ENCODE assay signal across 16 cellular contexts in genomic region chr10:91381562-91381923, GRCh38. TPM values are rescaled to one million over a fixed set of nuclear protein-coding genes. Genes with fewer than 3 reads are reported as not detected.
DNase-seq lines count a peak whose midpoint lies in the region; TF ChIP-seq lines count a peak whose summit lies in the region.
"Had no signal": no experiment of that assay in that cellular context is flagged by ENCODE, and none has a peak within 500 bp of the region (broad histone marks: within the 10 kb centered on the region; RNA-seq: fewer than 3 reads in every experiment).

No MANE protein-coding gene starts in this region.

- H3K27ac Mint-ChIP-seq in MCF 10A (ENCODE audit: low read depth, unreplicated experiment) (no peak overlapping the region), nephron progenitor cell (peak overlapping the region; percentile 94), type B pancreatic cell (peak overlapping the region; percentile 72)
- H3K27ac Mint-ChIP-seq: CD8-positive, alpha-beta T cell; immature natural killer cell had no signal

- TF ChIP-seq POLR2A in breast epithelium (IDR thresholded peaks at IDR 0.05), result no peak
- no peak for TF ChIP-seq POLR2A in transverse colon (IDR thresholded peaks at IDR 0.05)

- H3K27me3 Mint-ChIP-seq in MCF 10A (ENCODE audit: insufficient read depth, unreplicated experiment) (peaks cover 18% of the 10 kb centered on the region), nephron progenitor cell (ENCODE audit: low read depth, poor library complexity) (peaks cover under 1% of the 10 kb centered on the region), type B pancreatic cell (peaks cover 25% of the 10 kb centered on the region)

- in situ Hi-C loops in transverse colon (cut with MboI; ENCODE audit: low pct_ligation_motif_present in 1 of 4, low pct_unique_long_range_greater_than_20kb in 1 of 4, low sequenced_read_pairs in 3 of 4), result loop anchor here (25.0 kb wide), 2 partner anchors 256 to 531 kb away; partner anchors contain the start of genes BTAF1 (in 4 of the 4), FGFBP3 (in 4 of the 4) and PPP1R3C (in 1 of the 4)

- H3K36me3 Mint-ChIP-seq in MCF 10A (ENCODE audit: insufficient read depth, unreplicated experiment), result peaks cover 2% of the 10 kb centered on the region
- H3K36me3 Mint-ChIP-seq in nephron progenitor cell (ENCODE audit: low read depth), result no peaks in the 10 kb centered on the region
- H3K36me3 Mint-ChIP-seq in type B pancreatic cell, result no peaks in the 10 kb centered on the region
- H3K36me3 Mint-ChIP-seq: CD8-positive, alpha-beta T cell; immature natural killer cell had no signal

- H3K4me3 Mint-ChIP-seq in MCF 10A (ENCODE audit: unreplicated experiment), result no peak overlapping the region
- H3K4me3 Mint-ChIP-seq in nephron progenitor cell, result no peak overlapping the region
- H3K4me3 Mint-ChIP-seq in type B pancreatic cell, result peak overlapping the region; percentile 67
- H3K4me3 Mint-ChIP-seq: CD8-positive, alpha-beta T cell; immature natural killer cell had no signal

- intact Hi-C loops in breast epithelium (cut with DNase I; ENCODE audit: low total_unique reads), result no loop called here
- intact Hi-C loops in MCF 10A (cut with micrococcal nuclease), result no loop called here
- intact Hi-C loops in transverse colon (cut with DNase I; ENCODE audit: low total_unique reads), result loop anchor here (10.0 kb wide), 2 partner anchors 87 to 253 kb away; partner anchors contain the start of gene PPP1R3C

- WGBS in transverse colon (ENCODE audit: low coverage in 1 of 2), 2 donors, result 71 to 80% methylated on average over 1 to 5 of the region's 5 CpGs

- H3K4me1 Mint-ChIP-seq in MCF 10A (ENCODE audit: insufficient read depth, unreplicated experiment) (no peaks in the 10 kb centered on the region), nephron progenitor cell (peaks cover 23% of the 10 kb centered on the region), type B pancreatic cell (ENCODE audit: unreplicated experiment) (peaks cover 18% of the 10 kb centered on the region)

- POLR2A ChIA-PET in MCF 10A (lab: Yijun Ruan, JAX), result interaction anchor here (0.6 to 1.1 kb wide), 2 partner anchors 25 to 31 kb away, joined by 3 read pairs; no protein-coding TSS in a partner anchor

- BruUV-seq in MCF 10A (replicated peaks; lab: Mats Ljungman, UMichigan), result no TSS peak

- H3K4me1 ChIP-seq in breast epithelium (no peaks in the 10 kb centered on the region), transverse colon (no peaks in the 10 kb centered on the region)

- H3K9me3 Mint-ChIP-seq in MCF 10A (ENCODE audit: unreplicated experiment) (no peaks in the 10 kb centered on the region), nephron progenitor cell (peaks cover 29% of the 10 kb centered on the region), type B pancreatic cell (peaks cover 15% of the 10 kb centered on the region)

- no peak for TF ChIP-seq EP300 in transverse colon (IDR thresholded peaks at IDR 0.05; ENCODE audit: low read depth)

- DNase-seq in breast epithelium (ENCODE audit: low spot score in 2 of 2) (peak in 1 of 2 donors; percentile 20), MCF 10A (ENCODE audit: unreplicated experiment) (no peak), foreskin fibroblast (peak; percentile 10 to 45), nephron progenitor cell (peak; percentile 4), type B pancreatic cell (ENCODE audit: extremely low spot score, unreplicated experiment) (no peak), transverse colon (no peak), NCI-H2227 treated with DMSO at 0.1 percent for 48 hours (lab: John Stamatoyannopoulos, UW) (no peak), occipital lobe (lab: John Stamatoyannopoulos, UW) (no peak)
- DNase-seq: activated naive CD4-positive, alpha-beta T cell treated with Interleukin-2 at 50 U/mL for 16 hours; CD8-positive, alpha-beta T cell; foreskin keratinocyte; GF-D8; immature natural killer cell; Kasumi-1; stimulated activated CD4-positive, alpha-beta T cell treated with anti-CD3 and anti-CD28 coated beads, Interleukin-1b, Interleukin-23, amount 100 ng/mL, for 48 hours; T-helper 1 cell had no signal

- H3K36me3 ChIP-seq in breast epithelium, result no peaks in the 10 kb centered on the region
- H3K36me3 ChIP-seq in transverse colon, result no peaks in the 10 kb centered on the region

- no peaks in the 10 kb centered on the region for H3K9me3 ChIP-seq in breast epithelium
- H3K9me3 ChIP-seq in transverse colon, result peaks cover 0 to 7% of the 10 kb centered on the region in 2 donors

- H3K27ac ChIP-seq in breast epithelium (no peak overlapping the region), transverse colon (no peak overlapping the region)
- H3K27ac ChIP-seq: foreskin keratinocyte had no signal

- H3K4me3 ChIP-seq in breast epithelium, result peak overlapping the region in 2 of 3 donors; percentile 18 to 31
- H3K4me3 ChIP-seq in foreskin fibroblast (ENCODE audit: low read depth in 1 of 2, low read length in 2 of 2), result no peak overlapping the region
- H3K4me3 ChIP-seq in transverse colon, result no peak overlapping the region

- TF ChIP-seq CTCF in breast epithelium (IDR thresholded peaks at IDR 0.05) (no peak), MCF 10A (IDR thresholded peaks at IDR 0.05; ENCODE audit: unreplicated experiment) (no peak), foreskin fibroblast (IDR thresholded peaks at IDR 0.05; ENCODE audit: low read depth, low read length) (no peak), nephron progenitor cell (IDR thresholded peaks at IDR 0.05) (no peak), type B pancreatic cell (conservative IDR thresholded peaks at IDR 0.05) (no peak), transverse colon (IDR thresholded peaks at IDR 0.05) (no peak)

- H3K27me3 ChIP-seq in breast epithelium (no peaks in the 10 kb centered on the region), transverse colon (no peaks in the 10 kb centered on the region)

- CTCF ChIA-PET in MCF 10A (lab: Yijun Ruan, JAX), result interaction anchor here (0.6 to 5.7 kb wide), 5 partner anchors 10 to 471 kb away, joined by 3 to 38 read pairs (median 5); no protein-coding TSS in a partner anchor

RNA-seq across cellular contexts. Expression of gene HECTD2, which starts 28.6 kb away (rescaled TPM):
- 10 to 100 TPM; 14.2 to 30.7 (median 19.0) TPM for total RNA-seq in breast epithelium
- 5.9 and 8.2 TPM in 2 replicates for total RNA-seq in MCF 10A (2022)
- 6.3 and 18.2 TPM in 2 replicates for total RNA-seq in type B pancreatic cell (ENCODE audit: low replicate concordance)
- total RNA-seq in transverse colon, result 10 to 100 TPM in 1 of 4 donors, 1 to 10 TPM in 3; 6.8 to 10.3 (median 8.1) TPM
- 80.8 TPM for total RNA-seq in occipital lobe

Comparison
In these comparisons a context has a peak if more than half of its experiments do, and no peak if none do; other contexts are left out.
1. DNase-seq: peak in foreskin fibroblast (2 of 2) and nephron progenitor cell (single experiment); none in MCF 10A (single experiment), type B pancreatic cell (single experiment), transverse colon (single experiment), NCI-H2227 treated with DMSO at 0.1 percent for 48 hours (single experiment) and occipital lobe (single experiment).
2. H3K4me3 ChIP-seq: peak in breast epithelium (2 of 3); none in foreskin fibroblast (0 of 2) and transverse colon (0 of 4).